ENCODE assay signal across 8 cellular contexts in genomic region chr21:41207401-41208388, GRCh38. TPM values are rescaled to one million over a fixed set of nuclear protein-coding genes. Genes with fewer than 3 reads are reported as not detected.
DNase-seq lines count a peak whose midpoint lies in the region; ATAC-seq and TF ChIP-seq lines count a peak whose summit lies in the region.

No MANE protein-coding gene starts in this region.

- H2AFZ ChIP-seq in fibroblast of lung (ENCODE audit: low read length) (no peak overlapping the region), osteoblast (ENCODE audit: low read length) (peak overlapping the region; percentile 70)

- ATAC-seq in HG02970 (IDR thresholded peaks at IDR 0.05; ENCODE audit: low FRiP score, unreplicated experiment) (no peak), GM19452 (IDR thresholded peaks at IDR 0.05; ENCODE audit: unreplicated experiment) (no peak)

- DNase-seq in C1 segment of cervical spinal cord (lab: John Stamatoyannopoulos, UW): peak in 9 of 14 donors; percentile 10 to 63 (median 32)
- peak; percentile 20 for DNase-seq in NCI-H526 treated with DMSO at 0.1 percent for 48 hours (lab: John Stamatoyannopoulos, UW)
- peak; percentile 83 to 84 for DNase-seq in fibroblast of lung (ENCODE audit: low read depth in 2 of 2)
- DNase-seq in osteoblast (ENCODE audit: insufficient read length, low spot score, missing footprints): peak; percentile 90
- DNase-seq in NCI-H446 treated with DMSO at 0.1 percent for 48 hours (lab: John Stamatoyannopoulos, UW): no peak
- no peak for DNase-seq in HEK293T (ENCODE audit: extremely low spot score)

- CTCF ChIA-PET in HEK293T (lab: Yijun Ruan, JAX): interaction anchor here (0.6 kb wide), 1 partner anchor 648 kb away, joined by 4 read pairs; no protein-coding TSS in a partner anchor

- H3K4me3 ChIP-seq in fibroblast of lung (replicated peaks in 1 of 4; ENCODE audit: control extremely low read depth in 1 of 4, insufficient read depth in 1 of 4, low read depth in 3 of 4, low read length in 4 of 4): peak overlapping the region in 1 of 4 experiments; percentile 28
- peak overlapping the region; percentile 58 for H3K4me3 ChIP-seq in osteoblast (ENCODE audit: insufficient read depth, low read length)

- no peaks in the 10 kb centered on the region for H4K20me1 ChIP-seq in fibroblast of lung (ENCODE audit: control insufficient read depth, extremely low read depth, insufficient read depth, low read length)
- peaks cover 27% of the 10 kb centered on the region for H4K20me1 ChIP-seq in osteoblast (ENCODE audit: insufficient read depth, low read length)

- TF ChIP-seq CTCF in fibroblast of lung (conservative IDR thresholded peaks at IDR 0.05 in 1 of 2, IDR thresholded peaks at IDR 0.05 in 1 of 2; ENCODE audit: low read depth in 1 of 2, low read length in 2 of 2): no peak
- no peak for TF ChIP-seq CTCF in osteoblast (IDR thresholded peaks at IDR 0.05; ENCODE audit: extremely low read depth, low read depth, low read length)

- H3K79me2 ChIP-seq in fibroblast of lung (ENCODE audit: control insufficient read depth, insufficient read depth, low read length): no peaks in the 10 kb centered on the region
- peaks cover 23% of the 10 kb centered on the region for H3K79me2 ChIP-seq in osteoblast (ENCODE audit: insufficient read depth, low read length)

- POLR2A ChIA-PET in HEK293T (lab: Yijun Ruan, JAX): no interaction called here

- H3K36me3 ChIP-seq in fibroblast of lung (ENCODE audit: control insufficient read depth, insufficient read depth, low read length) (no peaks in the 10 kb centered on the region), osteoblast (ENCODE audit: insufficient read depth, low read length) (peaks cover 5% of the 10 kb centered on the region)

- no peak overlapping the region for H3K9ac ChIP-seq in fibroblast of lung (ENCODE audit: insufficient read depth, low read length)

- H3K27me3 ChIP-seq in fibroblast of lung (ENCODE audit: control insufficient read depth, insufficient read depth, low read length) (no peaks in the 10 kb centered on the region), osteoblast (ENCODE audit: insufficient read depth, low read length) (no peaks in the 10 kb centered on the region)

- H3K4me2 ChIP-seq in fibroblast of lung (ENCODE audit: extremely low read depth, insufficient read depth, low read length): peak overlapping the region; percentile 26
- peak overlapping the region; percentile 72 for H3K4me2 ChIP-seq in osteoblast (ENCODE audit: insufficient read depth, low read length)

- H3K4me1 ChIP-seq in fibroblast of lung (ENCODE audit: control insufficient read depth, extremely low read depth, insufficient read depth, low read length): no peaks in the 10 kb centered on the region
- peaks cover 13% of the 10 kb centered on the region for H3K4me1 ChIP-seq in osteoblast (ENCODE audit: insufficient read depth, low read length)

- H3K27ac ChIP-seq in fibroblast of lung (ENCODE audit: insufficient read depth, low read length): peak overlapping the region; percentile 12
- peak overlapping the region; percentile 77 for H3K27ac ChIP-seq in osteoblast (ENCODE audit: low read depth, low read length)

- no peaks in the 10 kb centered on the region for H3K9me3 ChIP-seq in fibroblast of lung (ENCODE audit: control insufficient read depth, insufficient read depth, low read depth, low read length)
- no peaks in the 10 kb centered on the region for H3K9me3 ChIP-seq in osteoblast (ENCODE audit: low read depth, low read length)

TF ChIP-seq in HEK293T, 16 proteins besides CTCF, POLR2A, EP300 and RAD21:
- TF ChIP-seq HDGF (IDR thresholded peaks at IDR 0.05; ENCODE audit: borderline replicate concordance) (no peak), PKNOX1 (IDR thresholded peaks at IDR 0.05) (no peak), ELF4 (IDR thresholded peaks at IDR 0.05) (no peak), ARNT (IDR thresholded peaks at IDR 0.05) (no peak), BHLHE40 (IDR thresholded peaks at IDR 0.05; ENCODE audit: borderline replicate concordance) (no peak), TARDBP (IDR thresholded peaks at IDR 0.05) (no peak), FOXK2 (IDR thresholded peaks at IDR 0.05) (no peak), SP1 (IDR thresholded peaks at IDR 0.05) (no peak), NFRKB (IDR thresholded peaks at IDR 0.05) (no peak), L3MBTL2 (conservative IDR thresholded peaks at IDR 0.05) (no peak), FOXA1 (IDR thresholded peaks at IDR 0.05) (no peak), ZNF384 (IDR thresholded peaks at IDR 0.05) (no peak), LEF1 (IDR thresholded peaks at IDR 0.05; ENCODE audit: borderline replicate concordance) (no peak), FOXM1 (IDR thresholded peaks at IDR 0.05; ENCODE audit: borderline replicate concordance) (no peak), CTBP1 (IDR thresholded peaks at IDR 0.05; ENCODE audit: borderline replicate concordance) (no peak), SUZ12 (IDR thresholded peaks at IDR 0.05) (no peak)

RNA-seq across cellular contexts. Expression of gene BACE2, which starts 39.7 kb away (rescaled TPM):
- total RNA-seq in fibroblast of lung (31.5 and 33.4 TPM in 2 replicates), osteoblast (85.2 and 85.8 TPM in 2 replicates)
- 19.5 and 85.3 TPM in 2 replicates for polyA plus RNA-seq in fibroblast of lung
- polyA plus RNA-seq in fibroblast of lung (2012): 14.7 and 53.6 TPM in 2 replicates
- 10.7 and 60.1 TPM in 2 replicates for polyA minus RNA-seq in fibroblast of lung (ENCODE audit: low replicate concordance)

Comparison
In these comparisons a context has a peak if more than half of its experiments do, and no peak if none do; other contexts are left out.
1. DNase-seq: peak in C1 segment of cervical spinal cord (9 of 14), NCI-H526 treated with DMSO at 0.1 percent for 48 hours (single experiment), fibroblast of lung (2 of 2) and osteoblast (single experiment); none in NCI-H446 treated with DMSO at 0.1 percent for 48 hours (single experiment) and HEK293T (single experiment).